Comparison of ENCODE assay signal across 1 cellular context in the genomic region with DNA sequence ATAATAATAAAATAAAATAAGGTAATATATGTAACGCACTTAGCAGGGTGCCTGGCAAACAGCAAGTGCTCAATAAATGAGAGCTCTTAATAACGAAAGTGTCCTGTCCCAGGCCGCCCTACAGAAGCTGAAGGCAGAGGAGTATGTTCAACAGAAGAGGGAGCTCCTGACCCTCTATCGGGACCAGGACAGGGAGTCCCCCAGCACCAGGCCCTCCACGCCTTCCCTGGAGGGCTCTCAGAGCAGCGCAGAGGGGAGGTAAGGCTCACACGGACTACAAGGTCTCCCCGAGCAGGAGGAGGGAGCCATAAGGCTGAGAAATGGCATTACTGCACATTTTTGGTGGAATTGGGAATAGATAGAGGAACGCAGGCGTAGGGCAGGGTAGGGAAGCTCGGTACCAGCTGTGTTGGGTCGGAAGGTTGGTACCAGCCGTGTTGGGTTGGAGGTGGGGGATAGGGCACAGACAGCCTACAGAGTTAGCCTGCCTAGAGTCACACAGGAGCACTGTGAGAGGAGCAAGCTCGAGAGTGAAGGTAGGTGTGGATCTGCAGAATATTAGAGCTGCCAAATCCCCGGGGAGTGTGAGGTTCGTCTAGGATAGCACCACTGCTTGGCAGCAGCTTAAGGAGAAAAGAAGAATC.
TF ChIP-seq lines count a peak whose summit lies in the region.

No MANE protein-coding gene starts in this region.

TF ChIP-seq in GM12878, 131 proteins besides CTCF, POLR2A, EP300 and RAD21:
- TF ChIP-seq SMC3 (IDR thresholded peaks at IDR 0.05; ENCODE audit: borderline replicate concordance, low read length) (peak; percentile 16; the same call in 1 of the 2 replicates), CHD1 (IDR thresholded peaks at IDR 0.05; ENCODE audit: low read depth, low read length) (no peak)
- TF ChIP-seq, protein P1, sequence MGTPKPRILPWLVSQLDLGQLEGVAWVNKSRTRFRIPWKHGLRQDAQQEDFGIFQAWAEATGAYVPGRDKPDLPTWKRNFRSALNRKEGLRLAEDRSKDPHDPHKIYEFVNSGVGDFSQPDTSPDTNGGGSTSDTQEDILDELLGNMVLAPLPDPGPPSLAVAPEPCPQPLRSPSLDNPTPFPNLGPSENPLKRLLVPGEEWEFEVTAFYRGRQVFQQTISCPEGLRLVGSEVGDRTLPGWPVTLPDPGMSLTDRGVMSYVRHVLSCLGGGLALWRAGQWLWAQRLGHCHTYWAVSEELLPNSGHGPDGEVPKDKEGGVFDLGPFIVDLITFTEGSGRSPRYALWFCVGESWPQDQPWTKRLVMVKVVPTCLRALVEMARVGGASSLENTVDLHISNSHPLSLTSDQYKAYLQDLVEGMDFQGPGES (IDR thresholded peaks at IDR 0.05) = no peak
